8 cellular contexts compared by ENCODE assay signal in genomic region chr14:104882325-104882973, GRCh38. TPM values are rescaled to one million over a fixed set of nuclear protein-coding genes. Genes with fewer than 3 reads are reported as not detected.
DNase-seq lines count a peak whose midpoint lies in the region; ATAC-seq and TF ChIP-seq lines count a peak whose summit lies in the region.

No MANE protein-coding gene starts in this region.

- H3K9me3 ChIP-seq in RWPE2 (ENCODE audit: severe bottlenecking) = no peaks in the 10 kb centered on the region

- H3K36me3 ChIP-seq in H7 (replicated peaks; ENCODE audit: control insufficient read depth, insufficient read depth, low read length) = peaks cover 5% of the 10 kb centered on the region
- H3K36me3 ChIP-seq in RWPE2 (ENCODE audit: low read depth) = peaks cover 61% of the 10 kb centered on the region

- H3K27me3 ChIP-seq in H7 (ENCODE audit: control insufficient read depth, insufficient read depth, low read length) = no peaks in the 10 kb centered on the region
- H3K27me3 ChIP-seq in RWPE2 (ENCODE audit: insufficient read depth, poor library complexity, severe bottlenecking) = no peaks in the 10 kb centered on the region

- no peak for TF ChIP-seq CTCF in RWPE2 (IDR thresholded peaks at IDR 0.05; ENCODE audit: poor library complexity, severe bottlenecking)

- H3K4me3 ChIP-seq in H7 (ENCODE audit: insufficient read depth, low read depth, low read length) = no peak overlapping the region
- H3K4me3 ChIP-seq in RWPE2 (ENCODE audit: severe bottlenecking) = no peak overlapping the region

- ATAC-seq in RWPE2 (ENCODE audit: low read depth) = peak; percentile 97
- no peak for ATAC-seq in HG02798 (IDR thresholded peaks at IDR 0.05; ENCODE audit: poor library complexity, unreplicated experiment)

- H3K4me1 ChIP-seq in RWPE2 (ENCODE audit: insufficient read depth, poor library complexity, severe bottlenecking) = peaks cover 2% of the 10 kb centered on the region

- DNase-seq in 8988T = peak; percentile 87
- peak; percentile 93 for DNase-seq in H7
- peak; percentile 98 for DNase-seq in RWPE2 (ENCODE audit: low spot score)
- DNase-seq in iPS-NIHi11 (ENCODE audit: low spot score) = peak; percentile 94
- no peak for DNase-seq in SHP77 (lab: John Stamatoyannopoulos, UW)
- no peak for DNase-seq in superior temporal gyrus (ENCODE audit: extremely low spot score)
- no peak for DNase-seq in DMS114 treated with DMSO at 0.1 percent for 48 hours (lab: John Stamatoyannopoulos, UW; ENCODE audit: unreplicated experiment)

- no peak overlapping the region for H3K27ac ChIP-seq in RWPE2 (ENCODE audit: poor library complexity, severe bottlenecking)

RNA-seq across cellular contexts. Expression of gene CEP170B, which starts 17.4 kb away (rescaled TPM):
- 20.8 and 21.4 TPM in 2 replicates for total RNA-seq in H7 (2014; rRNA removed; shearing (Covaris generic))

RNA-seq across cellular contexts. Expression of gene PLD4, which starts 42.2 kb away (rescaled TPM):
- total RNA-seq in H7 (2014; rRNA removed; shearing (Covaris generic)) = 0.11 TPM in 1 of 2 replicates, not detected in the other

Comparison
In these comparisons a context has a peak if more than half of its experiments do, and no peak if none do; other contexts are left out.
1. DNase-seq: peak in 8988T (single experiment), H7 (single experiment), RWPE2 (single experiment) and iPS-NIHi11 (single experiment); none in SHP77 (0 of 2), superior temporal gyrus (single experiment) and DMS114 treated with DMSO at 0.1 percent for 48 hours (single experiment).